In the genomic region with DNA sequence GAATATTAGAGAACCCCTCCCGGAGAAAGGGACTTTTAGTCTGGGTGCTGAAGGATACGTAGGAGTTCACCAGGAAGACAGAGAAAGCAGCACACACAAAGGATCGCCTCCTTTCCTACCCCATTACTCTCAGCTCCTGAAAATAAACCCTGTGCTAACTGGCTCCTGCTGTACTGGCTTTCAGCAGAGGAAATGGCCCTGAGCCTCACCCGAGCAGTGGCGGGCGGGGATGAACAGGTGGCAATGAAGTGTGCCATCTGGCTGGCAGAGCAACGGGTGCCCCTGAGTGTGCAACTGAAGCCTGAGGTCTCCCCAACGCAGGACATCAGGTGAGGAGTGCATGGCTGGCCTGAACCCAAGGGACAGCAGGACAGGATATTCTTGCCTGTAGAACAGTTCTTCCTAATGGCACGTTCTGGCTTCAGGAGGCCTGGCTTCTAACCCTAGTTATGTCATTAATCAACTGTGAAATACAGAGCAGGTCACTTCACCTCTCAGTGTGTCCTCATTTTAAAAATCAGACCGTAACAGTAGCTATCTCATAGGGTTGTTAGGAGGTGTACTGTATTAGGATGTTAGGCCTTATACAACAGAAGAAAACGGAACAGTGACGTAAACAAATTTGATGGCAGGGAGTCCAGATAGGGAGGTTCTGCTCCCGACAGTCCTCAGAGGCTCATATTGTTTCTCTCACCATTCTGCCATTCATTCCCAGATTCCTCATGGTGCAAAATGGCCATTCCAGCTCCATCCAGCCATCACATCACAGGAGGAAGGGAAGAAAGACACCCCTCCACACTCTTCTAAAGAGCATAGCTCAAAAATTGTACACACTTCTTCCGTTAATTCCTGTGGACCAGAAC, we compare ENCODE assay signal across 8 cellular contexts. TPM values are rescaled to one million over a fixed set of nuclear protein-coding genes. Genes with fewer than 3 reads are reported as not detected.
DNase-seq lines count a peak whose midpoint lies in the region; ATAC-seq and TF ChIP-seq lines count a peak whose summit lies in the region.

No MANE protein-coding gene starts in this region.

- no peaks in the 10 kb centered on the region for H3K9me2 ChIP-seq in neural cell (ENCODE audit: insufficient read depth, low read length)

- H3K4me1 ChIP-seq in CD4-positive, alpha-beta memory T cell (ENCODE audit: insufficient read depth, low read length) = peaks cover 48% of the 10 kb centered on the region

- no peak overlapping the region for H3K9ac ChIP-seq in neural cell (ENCODE audit: low read length)

- peak in 1 of 5 donors; percentile 4 for DNase-seq in CD4-positive, alpha-beta memory T cell
- peak; percentile 85 for DNase-seq in NCI-H2171 treated with DMSO at 0.1 percent for 48 hours (lab: John Stamatoyannopoulos, UW)
- DNase-seq in cerebellum (ENCODE audit: low spot score) = peak; percentile 87
- no peak for DNase-seq in H7
- DNase-seq in GM20000 (ENCODE audit: low spot score) = no peak
- DNase-seq in HCEC 1CT = no peak

- H2AFZ ChIP-seq in neural cell (ENCODE audit: low read depth, low read length) = no peak overlapping the region

- no peak overlapping the region for H3K4me2 ChIP-seq in neural cell (ENCODE audit: low read length)

- H3K4me3 ChIP-seq in CD4-positive, alpha-beta memory T cell (ENCODE audit: low read length in 2 of 2) = peak overlapping the region in 1 of 2 donors; percentile 94
- H3K4me3 ChIP-seq in neural cell (ENCODE audit: low read length) (peak overlapping the region; percentile 99), H7 (ENCODE audit: insufficient read depth, low read depth, low read length) (no peak overlapping the region)

- peaks cover 25% of the 10 kb centered on the region for H3K79me2 ChIP-seq in neural cell (replicated peaks; ENCODE audit: insufficient read depth, low read length)

- no peak for ATAC-seq in GM18502 (IDR thresholded peaks at IDR 0.05; ENCODE audit: poor library complexity, unreplicated experiment)

- no peaks in the 10 kb centered on the region for H3K9me3 ChIP-seq in CD4-positive, alpha-beta memory T cell (ENCODE audit: control insufficient read depth in 1 of 2, low read length in 2 of 2)
- H3K9me3 ChIP-seq in neural cell (ENCODE audit: low read length) = no peaks in the 10 kb centered on the region

- H3K27me3 ChIP-seq in CD4-positive, alpha-beta memory T cell (ENCODE audit: insufficient read depth, low read length) = no peaks in the 10 kb centered on the region
- H3K27me3 ChIP-seq in neural cell (ENCODE audit: insufficient read depth, low read depth, low read length) = no peaks in the 10 kb centered on the region
- no peaks in the 10 kb centered on the region for H3K27me3 ChIP-seq in H7 (ENCODE audit: control insufficient read depth, insufficient read depth, low read length)

- no peak for TF ChIP-seq CTCF in neural cell (IDR thresholded peaks at IDR 0.05; ENCODE audit: poor library complexity, severe bottlenecking)
- TF ChIP-seq CTCF in GM20000 (IDR thresholded peaks at IDR 0.05; ENCODE audit: extremely low read depth, missing control alignments) = no peak

- peaks cover 0 to 6% (median 0%) of the 10 kb centered on the region in 8 donors for H3K9me3 Mint-ChIP-seq in CD4-positive, alpha-beta memory T cell

- H3F3A ChIP-seq in neural cell (ENCODE audit: insufficient read depth, low read length, poor library complexity, severe bottlenecking) = peaks cover 5% of the 10 kb centered on the region

- peaks cover 20% of the 10 kb centered on the region for H3K36me3 ChIP-seq in CD4-positive, alpha-beta memory T cell (ENCODE audit: insufficient read depth, low read length)
- H3K36me3 ChIP-seq in neural cell (ENCODE audit: insufficient read depth, low read length) (no peaks in the 10 kb centered on the region), H7 (replicated peaks; ENCODE audit: control insufficient read depth, insufficient read depth, low read length) (peaks cover 4% of the 10 kb centered on the region)

- intact Hi-C loops in CD4-positive, alpha-beta memory T cell (cut with micrococcal nuclease) = loop anchor here (2.0 kb wide), 1 partner anchor 29 kb away; no protein-coding TSS in a partner anchor

- TF ChIP-seq EP300 in neural cell (conservative IDR thresholded peaks at IDR 0.05; ENCODE audit: poor library complexity, severe bottlenecking) = no peak

- POLR2A ChIA-PET in CD4-positive, alpha-beta memory T cell (lab: Charles Lee; ENCODE audit: partially characterized antibody) = interaction anchor here (0.9 to 2.1 kb wide), 5 partner anchors 18 to 52 kb away, joined by 3 to 8 read pairs (median 3); partner anchors contain the start of gene TBC1D20

- no peaks in the 10 kb centered on the region for H3K27me3 Mint-ChIP-seq in CD4-positive, alpha-beta memory T cell

- peak overlapping the region; percentile 85 to 93 (median 90) for H3K4me3 Mint-ChIP-seq in CD4-positive, alpha-beta memory T cell

- CTCF ChIA-PET in CD4-positive, alpha-beta memory T cell (lab: Charles Lee; ENCODE audit: partially characterized antibody) = interaction anchor here (0.6 to 1.4 kb wide), 2 partner anchors 23 to 69 kb away, joined by 3 to 4 read pairs; no protein-coding TSS in a partner anchor

- TF ChIP-seq RAD21 in neural cell (conservative IDR thresholded peaks at IDR 0.05) = no peak

- peaks cover 28 to 45% of the 10 kb centered on the region in 2 donors for H3K36me3 Mint-ChIP-seq in CD4-positive, alpha-beta memory T cell

- H3K4me1 Mint-ChIP-seq in CD4-positive, alpha-beta memory T cell = peaks cover 41 to 64% (median 51%) of the 10 kb centered on the region in 4 donors

- H3K27ac ChIP-seq in CD4-positive, alpha-beta memory T cell (ENCODE audit: low read depth, low read length) = peak overlapping the region; percentile 94
- no peak overlapping the region for H3K27ac ChIP-seq in neural cell (ENCODE audit: low read length)

- H4K20me1 ChIP-seq in neural cell (ENCODE audit: insufficient read depth) = no peaks in the 10 kb centered on the region

- peak overlapping the region; percentile 74 to 95 (median 90) for H3K27ac Mint-ChIP-seq in CD4-positive, alpha-beta memory T cell

TF ChIP-seq in neural cell, 6 proteins besides CTCF, POLR2A, EP300 and RAD21:
- TF ChIP-seq SMC3 (conservative IDR thresholded peaks at IDR 0.05; ENCODE audit: poor library complexity) = no peak

RNA-seq across cellular contexts. Expression of gene RBCK1, which starts 1.8 kb away (rescaled TPM):
- 100 to 1,000 TPM; 109 to 118 TPM for total RNA-seq in CD4-positive, alpha-beta memory T cell
- polyA plus RNA-seq in CD4-positive, alpha-beta memory T cell = 10 to 100 TPM; 75.2 to 84.4 TPM
- total RNA-seq in cerebellum = 18.8 TPM
- polyA plus RNA-seq in neural cell = 38.4 and 60.2 TPM in 2 replicates
- polyA minus RNA-seq in neural cell = 23.1 and 23.2 TPM in 2 replicates
- total RNA-seq in H7 (2014; rRNA removed; shearing (Covaris generic)) = 53.9 and 61.9 TPM in 2 replicates

RNA-seq across cellular contexts. Expression of gene TRIB3, which starts 29.4 kb away (rescaled TPM):
- total RNA-seq in CD4-positive, alpha-beta memory T cell = 1 to 10 TPM; 7.2 to 8.1 TPM
- polyA plus RNA-seq in CD4-positive, alpha-beta memory T cell = 10 to 100 TPM in 1 of 2 donors, 1 to 10 TPM in 1; 8.7 to 12.4 TPM
- total RNA-seq in cerebellum = 7.1 TPM
- 6.0 and 6.8 TPM in 2 replicates for polyA plus RNA-seq in neural cell
- polyA minus RNA-seq in neural cell = 9.0 and 9.7 TPM in 2 replicates
- total RNA-seq in H7 (2014; rRNA removed; shearing (Covaris generic)) = 11.7 and 17.6 TPM in 2 replicates

RNA-seq across cellular contexts. Expression of gene TBC1D20, which starts 52.4 kb away (rescaled TPM):
- total RNA-seq in CD4-positive, alpha-beta memory T cell = 10 to 100 TPM; 42.1 to 42.9 TPM
- polyA plus RNA-seq in CD4-positive, alpha-beta memory T cell = 10 to 100 TPM; 19.3 to 22.8 TPM
- total RNA-seq in cerebellum = 19.3 TPM
- polyA plus RNA-seq in neural cell = 25.1 and 28.4 TPM in 2 replicates
- polyA minus RNA-seq in neural cell = 26.8 and 27.6 TPM in 2 replicates
- total RNA-seq in H7 (2014; rRNA removed; shearing (Covaris generic)) = 10.9 and 14.0 TPM in 2 replicates

Comparison
In these comparisons a context has a peak if more than half of its experiments do, and no peak if none do; other contexts are left out.
1. DNase-seq: peak in NCI-H2171 treated with DMSO at 0.1 percent for 48 hours (single experiment) and cerebellum (single experiment); none in H7 (single experiment), GM20000 (single experiment) and HCEC 1CT (single experiment).